Comparison of ENCODE assay signal across 2 cellular contexts in genomic region chr3:196498297-196498696, GRCh38.
TF ChIP-seq lines count a peak whose summit lies in the region.

No MANE protein-coding gene starts in this region.

TF ChIP-seq in H1, 55 proteins besides CTCF, POLR2A, EP300 and RAD21:
- TF ChIP-seq TCF12 (IDR thresholded peaks at IDR 0.05; ENCODE audit: low read depth, low read length), result no peak
- no peak for TF ChIP-seq ATF2 (IDR thresholded peaks at IDR 0.05; ENCODE audit: low read length)

TF ChIP-seq in GM12891, 5 proteins besides CTCF, POLR2A, EP300 and RAD21:
- no peak for TF ChIP-seq PAX5 (IDR thresholded peaks at IDR 0.05; ENCODE audit: insufficient read depth, low read length, severe bottlenecking)
- TF ChIP-seq TAF1 (IDR thresholded peaks at IDR 0.05; ENCODE audit: low read depth, low read length), result no peak
